In genomic region chr3:775178-775885, GRCh38 we compare ENCODE assay signal across 30 cellular contexts.
DNase-seq lines count a peak whose midpoint lies in the region; FAIRE-seq and TF ChIP-seq lines count a peak whose summit lies in the region.
"Had no signal": no experiment of that assay in that cellular context is flagged by ENCODE, and none has a peak within 500 bp of the region (broad histone marks: within the 10 kb centered on the region; RNA-seq: fewer than 3 reads in every experiment).

No MANE protein-coding gene starts in this region.

- H3K36me3 ChIP-seq in uterus = no peaks in the 10 kb centered on the region
- H3K36me3 ChIP-seq: esophagus squamous epithelium, tibial nerve had no signal

- intact Hi-C loops in uterus (cut with DNase I; ENCODE audit: low total_unique reads) = no loop called here

- TF ChIP-seq POLR2A in uterus (IDR thresholded peaks at IDR 0.05) = no peak

- peak; percentile 2 for DNase-seq in DMS 273 (lab: John Stamatoyannopoulos, UW; ENCODE audit: unreplicated experiment)
- DNase-seq in DMS 273 treated with DMSO at 0.1 percent for 48 hours (lab: John Stamatoyannopoulos, UW) = no peak
- peak; percentile 49 for DNase-seq in RKO (ENCODE audit: low spot score)
- peak; percentile 3 for DNase-seq in epithelial cell of proximal tubule (ENCODE audit: low read depth)
- DNase-seq in urothelium cell line (ENCODE audit: low spot score) = peak; percentile 36
- no peak for DNase-seq in uterus
- DNase-seq in activated CD8-positive, alpha-beta memory T cell treated with anti-CD3 and anti-CD28 coated beads, Interleukin-2, amount 50 U/mL, for 48 hours = no peak
- no peak for DNase-seq in NCI-H187 treated with DMSO at 0.1 percent for 48 hours (lab: John Stamatoyannopoulos, UW)
- DNase-seq: activated CD4-positive, alpha-beta T cell treated with anti-CD3 and anti-CD28 coated beads, Interleukin-2, amount 50 U/mL, for 48 hours; activated naive CD4-positive, alpha-beta T cell; activated naive CD8-positive, alpha-beta T cell treated with anti-CD3 and anti-CD28 coated beads, Interleukin-2, amount 50 U/mL, for 24 hours; activated T-cell treated with anti-CD3 and anti-CD28 coated beads, Interleukin-2, amount 50 U/mL, for 72 hours; C1 segment of cervical spinal cord; central memory CD4-positive, alpha-beta T cell; COR-L47; DMS79 treated with DMSO at 0.1 percent for 48 hours; endodermal cell; esophagus squamous epithelium; left cardiac atrium; naive thymus-derived CD8-positive, alpha-beta T cell; NCI-H146; NCI-H446 treated with DMSO at 0.1 percent for 48 hours; T-helper 17 cell had no signal

- no peak for TF ChIP-seq CTCF in epithelial cell of proximal tubule (conservative IDR thresholded peaks at IDR 0.05; ENCODE audit: low read depth, low read length)
- TF ChIP-seq CTCF in uterus (IDR thresholded peaks at IDR 0.05) = no peak

- H3K27ac ChIP-seq in uterus = no peak overlapping the region
- H3K27ac ChIP-seq: 22Rv1, esophagus squamous epithelium, tibial nerve had no signal

- H3K4me3 ChIP-seq in epithelial cell of proximal tubule (ENCODE audit: low read depth, low read length) (no peak overlapping the region), uterus (no peak overlapping the region)
- H3K4me3 ChIP-seq: esophagus squamous epithelium, lung, tibial nerve had no signal

- H3K27me3 ChIP-seq in uterus = no peaks in the 10 kb centered on the region
- H3K27me3 ChIP-seq: esophagus squamous epithelium, tibial nerve had no signal

- H3K4me1 ChIP-seq in uterus = no peaks in the 10 kb centered on the region
- H3K4me1 ChIP-seq: esophagus squamous epithelium, tibial nerve had no signal

- no peak for FAIRE-seq in urothelium cell line (lab: Jason Lieb, UNC)
- FAIRE-seq: astrocyte, frontal cortex, GM19239, H1 had no signal

- H3K9me3 ChIP-seq in uterus = no peaks in the 10 kb centered on the region
- H3K9me3 ChIP-seq: tibial nerve had no signal

Comparison
In these comparisons a context has a peak if more than half of its experiments do, and no peak if none do; other contexts are left out.
1. DNase-seq: peak in DMS 273 (single experiment), RKO (single experiment), epithelial cell of proximal tubule (single experiment) and urothelium cell line (single experiment); none in DMS 273 treated with DMSO at 0.1 percent for 48 hours (single experiment), uterus (0 of 2), activated CD8-positive, alpha-beta memory T cell treated with anti-CD3 and anti-CD28 coated beads, Interleukin-2, amount 50 U/mL, for 48 hours (single experiment) and NCI-H187 treated with DMSO at 0.1 percent for 48 hours (single experiment).